Comparison of ENCODE assay signal across 31 cellular contexts in genomic region chrX:133884430-133885394, GRCh38.
"Had no signal": no experiment of that assay in that cellular context is flagged by ENCODE, and none has a peak within 500 bp of the region (broad histone marks: within the 10 kb centered on the region; RNA-seq: fewer than 3 reads in every experiment).

No MANE protein-coding gene starts in this region.

- H3K4me3 Mint-ChIP-seq: activated B cell treated with CpG ODN at 0.5 μM for 24 hours; activated CD4-positive, alpha-beta memory T cell treated with anti-CD3 and anti-CD28 coated beads for 36 hours; activated naive CD4-positive, alpha-beta T cell treated with anti-CD3 and anti-CD28 coated beads for 36 hours; activated T-cell treated with anti-CD3 and anti-CD28 coated beads, Interleukin-2, amount 50 U/mL, for 4 hours; activated T-helper 1 cell treated with anti-CD3 and anti-CD28 coated beads, Interleukin-12 subunit alpha, Interleukin-12 subunit beta, Interleukin-2, Interleukin-4 antibody, amounts not matched to agents 30 ng/mL and 10 ng/mL and 1 ng/mL, durations not matched to agents 14 hours and 24 hours and 36 hours; brain had no signal

- H3K36me3 ChIP-seq: adrenal gland, SJCRH30 had no signal

- H3K9me3 ChIP-seq: adrenal gland, SJCRH30 had no signal

- H3K4me1 ChIP-seq: adrenal gland had no signal

- H3K27ac ChIP-seq: adrenal gland, SJCRH30, SK-N-MC had no signal

- H3K9me3 Mint-ChIP-seq: activated B cell treated with CpG ODN at 0.5 μM for 24 hours; activated CD4-positive, alpha-beta memory T cell treated with anti-CD3 and anti-CD28 coated beads for 36 hours; activated naive CD4-positive, alpha-beta T cell treated with anti-CD3 and anti-CD28 coated beads for 36 hours; activated naive CD4-positive, alpha-beta T cell treated with anti-CD3 and anti-CD28 coated beads, Interleukin-2, amount 50 U/mL, for 72 hours; activated T-cell treated with anti-CD3 and anti-CD28 coated beads, Interleukin-2, amount 50 U/mL, for 4 hours; activated T-helper 1 cell treated with anti-CD3 and anti-CD28 coated beads, Interleukin-12 subunit alpha, Interleukin-12 subunit beta, Interleukin-2, Interleukin-4 antibody, amounts not matched to agents 30 ng/mL and 10 ng/mL and 1 ng/mL, durations not matched to agents 14 hours and 24 hours and 36 hours had no signal

- H3K36me3 Mint-ChIP-seq: activated CD4-positive, alpha-beta memory T cell treated with anti-CD3 and anti-CD28 coated beads for 36 hours; activated naive CD4-positive, alpha-beta T cell treated with anti-CD3 and anti-CD28 coated beads, Interleukin-2, amount 50 U/mL, for 72 hours; brain had no signal

- FAIRE-seq: bronchial epithelial cell, TTC549 had no signal

- H3K4me3 ChIP-seq: adrenal gland, SJCRH30, SK-N-MC had no signal

- H3K27ac Mint-ChIP-seq: activated B cell treated with CpG ODN at 0.5 μM for 24 hours; activated CD4-positive, alpha-beta memory T cell treated with anti-CD3 and anti-CD28 coated beads for 36 hours; activated naive CD4-positive, alpha-beta T cell treated with anti-CD3 and anti-CD28 coated beads for 36 hours; activated naive CD4-positive, alpha-beta T cell treated with anti-CD3 and anti-CD28 coated beads, Interleukin-2, amount 50 U/mL, for 72 hours; activated T-helper 1 cell treated with anti-CD3 and anti-CD28 coated beads, Interleukin-12 subunit alpha, Interleukin-12 subunit beta, Interleukin-2, Interleukin-4 antibody, amounts not matched to agents 30 ng/mL and 10 ng/mL and 1 ng/mL, durations not matched to agents 14 hours and 24 hours and 36 hours; brain had no signal

- DNase-seq: activated B cell treated with CpG ODN at 0.5 μM for 24 hours; activated CD4-positive, alpha-beta memory T cell treated with anti-CD3 and anti-CD28 coated beads for 36 hours; activated CD4-positive, alpha-beta T cell treated with anti-CD3 and anti-CD28 coated beads for 4 hours; activated CD4-positive, alpha-beta T cell treated with anti-CD3 and anti-CD28 coated beads, Interleukin-2, amount 50 U/mL, for 1 hour; activated CD4-positive, CD25-positive, alpha-beta regulatory T cell treated with anti-CD3 and anti-CD28 coated beads, Interleukin-2, amount 50 U/mL, for 72 hours; activated CD8-positive, alpha-beta memory T cell treated with anti-CD3 and anti-CD28 coated beads, Interleukin-2, amount 50 U/mL, for 4 hours; activated gamma-delta T cell treated with Interleukin-2 at 50 U/mL for 16 hours; activated naive CD4-positive, alpha-beta T cell treated with anti-CD3 and anti-CD28 coated beads for 36 hours; activated T-cell treated with anti-CD3 and anti-CD28 coated beads for 4 hours; activated T-cell treated with anti-CD3 and anti-CD28 coated beads, Interleukin-2, amount 50 U/mL, for 4 hours; adrenal gland; caudate nucleus; Karpas-422; NCI-H1105; NCI-H1436; NCI-H1694; NCI-H1930; NCI-H2081 treated with DMSO at 0.1 percent for 48 hours; NCI-H226; NCI-H446 treated with DMSO at 0.1 percent for 48 hours; NCI-H524 treated with DMSO at 0.1 percent for 48 hours; SHP77; SJCRH30; T1000 had no signal

- H3K27me3 ChIP-seq: adrenal gland, SJCRH30 had no signal

- ATAC-seq: activated naive CD4-positive, alpha-beta T cell treated with anti-CD3 and anti-CD28 coated beads, Interleukin-2, amount 50 U/mL, for 72 hours; activated T-cell treated with anti-CD3 and anti-CD28 coated beads, Interleukin-2, amount 50 U/mL, for 4 hours; Panc1 had no signal

- H3K4me1 Mint-ChIP-seq: activated B cell treated with CpG ODN at 0.5 μM for 24 hours had no signal

- H3K27me3 Mint-ChIP-seq: activated B cell treated with CpG ODN at 0.5 μM for 24 hours; activated CD4-positive, alpha-beta memory T cell treated with anti-CD3 and anti-CD28 coated beads for 36 hours had no signal
